ENCODE assay signal across 8 cellular contexts in genomic region chr11:66479741-66480115, GRCh38. TPM values are rescaled to one million over a fixed set of nuclear protein-coding genes. Genes with fewer than 3 reads are reported as not detected.
DNase-seq lines count a peak whose midpoint lies in the region; ATAC-seq and TF ChIP-seq lines count a peak whose summit lies in the region.

No MANE protein-coding gene starts in this region.

- peaks cover 0 to 18% of the 10 kb centered on the region in 2 donors for H3K4me1 ChIP-seq in right atrium auricular region
- peaks cover 19% of the 10 kb centered on the region for H3K4me1 ChIP-seq in skeletal muscle satellite cell (ENCODE audit: control insufficient read depth, insufficient read depth, low read length)

- peak overlapping the region; percentile 86 for H3K27ac Mint-ChIP-seq in activated CD4-positive, alpha-beta memory T cell treated with anti-CD3 and anti-CD28 coated beads, Interleukin-2, amount 10 ng/mL, durations not matched to agents 7 days and 5 days

- peak overlapping the region; percentile 78 for H3K4me3 Mint-ChIP-seq in activated CD4-positive, alpha-beta memory T cell treated with anti-CD3 and anti-CD28 coated beads, Interleukin-2, amount 10 ng/mL, durations not matched to agents 7 days and 5 days

- H3K27ac ChIP-seq in right atrium auricular region: peak overlapping the region; percentile 77 to 88

- no peaks in the 10 kb centered on the region for H3K27me3 Mint-ChIP-seq in activated CD4-positive, alpha-beta memory T cell treated with anti-CD3 and anti-CD28 coated beads, Interleukin-2, amount 10 ng/mL, durations not matched to agents 7 days and 5 days

- no peaks in the 10 kb centered on the region for H3K9me3 Mint-ChIP-seq in activated CD4-positive, alpha-beta memory T cell treated with anti-CD3 and anti-CD28 coated beads, Interleukin-2, amount 10 ng/mL, durations not matched to agents 7 days and 5 days

- peak; percentile 57 for DNase-seq in DMS153 treated with DMSO at 0.1 percent for 48 hours (lab: John Stamatoyannopoulos, UW; ENCODE audit: unreplicated experiment)
- DNase-seq in DMS153 (lab: John Stamatoyannopoulos, UW): no peak
- DNase-seq in activated CD4-positive, alpha-beta memory T cell treated with anti-CD3 and anti-CD28 coated beads, Interleukin-2, amount 10 ng/mL, durations not matched to agents 7 days and 5 days: no peak
- no peak for DNase-seq in right atrium auricular region (ENCODE audit: low spot score)
- DNase-seq in NCI-H446 treated with DMSO at 0.1 percent for 48 hours (lab: John Stamatoyannopoulos, UW): no peak

- H3K9ac ChIP-seq in skeletal muscle satellite cell (ENCODE audit: low read depth, low read length): peak overlapping the region; percentile 95

- H3K36me3 Mint-ChIP-seq in activated CD4-positive, alpha-beta memory T cell treated with anti-CD3 and anti-CD28 coated beads, Interleukin-2, amount 10 ng/mL, durations not matched to agents 7 days and 5 days (ENCODE audit: low read depth): peaks cover 2% of the 10 kb centered on the region

- H3K4me3 ChIP-seq in right atrium auricular region: peak overlapping the region; percentile 59 to 70
- peak overlapping the region; percentile 79 for H3K4me3 ChIP-seq in skeletal muscle satellite cell (ENCODE audit: low read length)

- no peaks in the 10 kb centered on the region for H3K27me3 ChIP-seq in right atrium auricular region
- no peaks in the 10 kb centered on the region for H3K27me3 ChIP-seq in skeletal muscle satellite cell (ENCODE audit: control insufficient read depth, insufficient read depth, low read length)

- H3K4me1 Mint-ChIP-seq in activated CD4-positive, alpha-beta memory T cell treated with anti-CD3 and anti-CD28 coated beads, Interleukin-2, amount 10 ng/mL, durations not matched to agents 7 days and 5 days: peaks cover 27% of the 10 kb centered on the region

- POLR2A ChIA-PET in activated CD4-positive, alpha-beta memory T cell treated with anti-CD3 and anti-CD28 coated beads, Interleukin-2, amount 10 ng/mL, durations not matched to agents 7 days and 5 days (lab: Charles Lee): interaction anchor here (0.6 to 2.4 kb wide), 25 partner anchors 10 to 364 kb away, joined by 3 to 28 read pairs (median 4); partner anchors contain the start of genes ACTN3, MRPL11, NPAS4 and PELI3

- no peak for TF ChIP-seq CTCF in right atrium auricular region (IDR thresholded peaks at IDR 0.05)

- ATAC-seq in HG03521 (IDR thresholded peaks at IDR 0.05; ENCODE audit: unreplicated experiment) (peak; percentile 1), GM21717 (IDR thresholded peaks at IDR 0.05; ENCODE audit: unreplicated experiment) (no peak)

- H3K9me3 ChIP-seq in right atrium auricular region (no peaks in the 10 kb centered on the region), skeletal muscle satellite cell (replicated peaks; ENCODE audit: low read length) (no peaks in the 10 kb centered on the region)

- H3K36me3 ChIP-seq in right atrium auricular region (peaks cover 8% of the 10 kb centered on the region), skeletal muscle satellite cell (ENCODE audit: insufficient read depth, low read length) (no peaks in the 10 kb centered on the region)

- CTCF ChIA-PET in activated CD4-positive, alpha-beta memory T cell treated with anti-CD3 and anti-CD28 coated beads, Interleukin-2, amount 10 ng/mL, durations not matched to agents 7 days and 5 days (lab: Charles Lee): interaction anchor here (0.8 to 3.7 kb wide), 14 partner anchors 10 to 198 kb away, joined by 3 to 37 read pairs (median 5); partner anchors contain the start of genes CCDC87, MRPL11, NPAS4 and PELI3

- H3K4me2 ChIP-seq in skeletal muscle satellite cell (ENCODE audit: low read length): peak overlapping the region; percentile 83

RNA-seq across cellular contexts. Expression of gene DPP3, which starts 0.5 kb away (rescaled TPM):
- total RNA-seq in activated CD4-positive, alpha-beta memory T cell treated with anti-CD3 and anti-CD28 coated beads, Interleukin-2, amount 10 ng/mL, durations not matched to agents 7 days and 5 days: 10 to 100 TPM; 59.3 to 60.6 TPM
- total RNA-seq in right atrium auricular region: 10 to 100 TPM in 1 of 2 donors, 1 to 10 TPM in 1; 8.2 to 11.1 TPM
- total RNA-seq in skeletal muscle satellite cell (2012; rRNA removed): 40.8 and 58.1 TPM in 2 replicates

RNA-seq across cellular contexts. Expression of gene PELI3, which starts 13.0 kb away (rescaled TPM):
- 1 to 10 TPM; 6.8 to 7.5 TPM for total RNA-seq in activated CD4-positive, alpha-beta memory T cell treated with anti-CD3 and anti-CD28 coated beads, Interleukin-2, amount 10 ng/mL, durations not matched to agents 7 days and 5 days
- total RNA-seq in right atrium auricular region: 10 to 100 TPM; 12.7 to 20.7 TPM
- 5.6 and 7.0 TPM in 2 replicates for total RNA-seq in skeletal muscle satellite cell (2012; rRNA removed)

RNA-seq across cellular contexts. Expression of gene BBS1, which starts 30.7 kb away (rescaled TPM):
- 10 to 100 TPM; 16.8 to 16.9 TPM for total RNA-seq in activated CD4-positive, alpha-beta memory T cell treated with anti-CD3 and anti-CD28 coated beads, Interleukin-2, amount 10 ng/mL, durations not matched to agents 7 days and 5 days
- total RNA-seq in right atrium auricular region: 10 to 100 TPM; 37.0 to 38.7 TPM
- 20.0 and 21.8 TPM in 2 replicates for total RNA-seq in skeletal muscle satellite cell (2012; rRNA removed)

RNA-seq across cellular contexts. Expression of gene MRPL11, which starts 41.1 kb away (rescaled TPM):
- total RNA-seq in activated CD4-positive, alpha-beta memory T cell treated with anti-CD3 and anti-CD28 coated beads, Interleukin-2, amount 10 ng/mL, durations not matched to agents 7 days and 5 days: 10 to 100 TPM; 44.2 to 55.3 TPM
- total RNA-seq in right atrium auricular region: 10 to 100 TPM; 33.1 to 54.4 TPM
- total RNA-seq in skeletal muscle satellite cell (2012; rRNA removed): 45.1 and 50.0 TPM in 2 replicates

RNA-seq across cellular contexts. Expression of gene NPAS4, which starts 58.9 kb away (rescaled TPM):
- under 1 TPM in 1 of 2 experiments, not detected in 1; 0.20 TPM for total RNA-seq in activated CD4-positive, alpha-beta memory T cell treated with anti-CD3 and anti-CD28 coated beads, Interleukin-2, amount 10 ng/mL, durations not matched to agents 7 days and 5 days
- total RNA-seq in right atrium auricular region: under 1 TPM in 1 of 2 donors, not detected in 1; 0.19 TPM
- total RNA-seq in skeletal muscle satellite cell (2012; rRNA removed): not detected in 2 replicates

Comparison
In these comparisons a context has a peak if more than half of its experiments do, and no peak if none do; other contexts are left out.
1. RNA of gene DPP3, which starts 0.5 kb away (total RNA-seq): 59.3 to 60.6 TPM in activated CD4-positive, alpha-beta memory T cell treated with anti-CD3 and anti-CD28 coated beads, Interleukin-2, amount 10 ng/mL, durations not matched to agents 7 days and 5 days; 8.2 to 11.1 TPM in right atrium auricular region; every median in the first group is over 4 times any median in the second.